ENCODE assay signal across 19 cellular contexts in the genomic region with DNA sequence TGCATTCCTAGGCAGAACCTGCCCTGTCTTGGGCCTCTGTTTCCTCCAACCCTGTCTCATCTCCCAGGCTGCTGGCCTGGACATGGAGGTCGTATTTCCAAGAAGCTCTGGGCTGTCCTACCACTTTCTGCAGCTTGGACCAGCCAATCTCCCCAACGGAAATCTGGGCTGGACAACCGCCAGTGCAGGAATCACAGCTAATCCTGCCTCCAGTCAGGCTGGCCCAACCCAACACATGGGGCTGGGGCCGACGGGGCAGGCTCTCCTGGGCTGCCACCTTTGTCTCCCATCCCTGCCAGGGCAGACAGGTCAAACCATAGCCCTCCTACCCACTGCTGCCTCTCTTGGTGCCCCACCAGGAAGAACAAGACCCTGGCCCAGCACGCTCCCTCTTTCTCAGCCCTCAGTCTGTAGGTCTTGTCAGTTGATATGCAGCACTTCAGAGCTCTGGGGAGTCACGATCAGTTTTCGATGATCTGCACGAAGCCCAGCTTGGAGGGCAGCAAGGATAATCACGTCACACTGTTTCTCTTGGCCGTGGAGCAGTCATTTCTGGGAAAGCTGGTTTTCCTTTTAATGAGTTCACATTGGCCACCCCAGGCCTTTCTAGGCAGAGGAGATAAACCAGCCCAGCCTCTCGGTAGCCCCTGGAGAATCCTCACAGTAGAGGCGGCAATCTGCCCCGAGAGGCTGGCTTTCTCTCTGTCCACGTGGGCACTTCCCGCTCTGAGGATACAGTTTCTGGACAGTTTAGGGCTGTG.
DNase-seq lines count a peak whose midpoint lies in the region; ATAC-seq and TF ChIP-seq lines count a peak whose summit lies in the region.
"Had no signal": no experiment of that assay in that cellular context is flagged by ENCODE, and none has a peak within 500 bp of the region (broad histone marks: within the 10 kb centered on the region; RNA-seq: fewer than 3 reads in every experiment).

No MANE protein-coding gene starts in this region.

- intact Hi-C loops in tibial artery (cut with DNase I; ENCODE audit: low total_unique reads): no loop called here
- intact Hi-C loops in left lung (cut with DNase I): no loop called here

- H3K27ac ChIP-seq in tibial artery (peak overlapping the region; percentile 27 to 56), left lung (no peak overlapping the region)
- H3K27ac ChIP-seq: 22Rv1, neutrophil had no signal

- peak; percentile 24 for DNase-seq in DMS 273 (lab: John Stamatoyannopoulos, UW; ENCODE audit: unreplicated experiment)
- no peak for DNase-seq in DMS 273 treated with DMSO at 0.1 percent for 48 hours (lab: John Stamatoyannopoulos, UW)
- peak; percentile 54 for DNase-seq in dermis blood vessel endothelial cell
- DNase-seq in iris pigment epithelial cell (ENCODE audit: low read depth): peak; percentile 68
- peak; percentile 49 to 78 for DNase-seq in tibial artery
- no peak for DNase-seq in left lung
- no peak for DNase-seq in effector CD4-positive, alpha-beta T cell
- DNase-seq in dedifferentiated amniotic fluid mesenchymal stem cell (ENCODE audit: extremely low spot score): no peak
- DNase-seq: activated CD8-positive, alpha-beta T cell treated with anti-CD3 and anti-CD28 coated beads for 36 hours; anterior cingulate cortex; CD4-positive, alpha-beta T cell; GF-D8; mesendoderm; NCI-H1694; NCI-H510A had no signal

- H3K9me3 ChIP-seq in tibial artery (no peaks in the 10 kb centered on the region), left lung (no peaks in the 10 kb centered on the region)
- H3K9me3 ChIP-seq: neutrophil had no signal

- H3K36me3 ChIP-seq in tibial artery (peaks cover 0 to 7% (median 0%) of the 10 kb centered on the region in 3 donors), left lung (no peaks in the 10 kb centered on the region)
- H3K36me3 ChIP-seq: neutrophil had no signal

- H3K4me3 ChIP-seq in tibial artery: no peak overlapping the region
- no peak overlapping the region for H3K4me3 ChIP-seq in left lung

- H3K27me3 ChIP-seq in tibial artery (no peaks in the 10 kb centered on the region), left lung (peaks cover 0 to 31% of the 10 kb centered on the region in 2 donors)

- ATAC-seq in left lung: no peak
- ATAC-seq: activated CD8-positive, alpha-beta T cell treated with anti-CD3 and anti-CD28 coated beads for 36 hours; activated T-helper 17 cell treated with anti-CD3 and anti-CD28 coated beads, Interleukin-2, amount 50 U/mL, for 72 hours; SK-N-SH treated with all-trans-retinoic acid at 6 μM for 48 hours had no signal

- TF ChIP-seq CTCF in tibial artery (IDR thresholded peaks at IDR 0.05) (no peak), left lung (IDR thresholded peaks at IDR 0.05) (no peak)

- peaks cover 0 to 47% (median 39%) of the 10 kb centered on the region in 4 donors for H3K4me1 ChIP-seq in tibial artery
- peaks cover 6 to 11% of the 10 kb centered on the region in 2 donors for H3K4me1 ChIP-seq in left lung

Comparison
In these comparisons a context has a peak if more than half of its experiments do, and no peak if none do; other contexts are left out.
1. DNase-seq: peak in DMS 273 (single experiment), dermis blood vessel endothelial cell (single experiment), iris pigment epithelial cell (single experiment) and tibial artery (2 of 2); none in DMS 273 treated with DMSO at 0.1 percent for 48 hours (single experiment), left lung (0 of 2), effector CD4-positive, alpha-beta T cell (single experiment) and dedifferentiated amniotic fluid mesenchymal stem cell (single experiment).
2. H3K27ac ChIP-seq: peak in tibial artery (2 of 2); none in left lung (0 of 2).